22 cellular contexts compared by ENCODE assay signal in genomic region chrX:153491351-153492152, GRCh38. TPM values are rescaled to one million over a fixed set of nuclear protein-coding genes. Genes with fewer than 3 reads are reported as not detected.
DNase-seq lines count a peak whose midpoint lies in the region; TF ChIP-seq lines count a peak whose summit lies in the region.
"Had no signal": no experiment of that assay in that cellular context is flagged by ENCODE, and none has a peak within 500 bp of the region (broad histone marks: within the 10 kb centered on the region; RNA-seq: fewer than 3 reads in every experiment).

No MANE protein-coding gene starts in this region.

- H3K79me1 ChIP-seq in mesendoderm (ENCODE audit: low read length), result no peaks in the 10 kb centered on the region

- H3K4me3 ChIP-seq in ascending aorta (no peak overlapping the region), mesendoderm (ENCODE audit: low read length) (no peak overlapping the region), tibial artery (no peak overlapping the region)
- H3K4me3 ChIP-seq: pancreas, thyroid gland had no signal

- no peak overlapping the region for H4K5ac ChIP-seq in mesendoderm (ENCODE audit: low read length)

- TF ChIP-seq CTCF in ascending aorta (IDR thresholded peaks at IDR 0.05) (no peak), tibial artery (IDR thresholded peaks at IDR 0.05) (no peak)

- H3K27me3 ChIP-seq in ascending aorta (no peaks in the 10 kb centered on the region), mesendoderm (ENCODE audit: insufficient read depth, low read length, poor library complexity) (no peaks in the 10 kb centered on the region), tibial artery (no peaks in the 10 kb centered on the region)
- H3K27me3 ChIP-seq: thyroid gland had no signal

- no peak overlapping the region for H3K18ac ChIP-seq in mesendoderm (ENCODE audit: low read length)

- H3K9me3 ChIP-seq in ascending aorta (no peaks in the 10 kb centered on the region), tibial artery (no peaks in the 10 kb centered on the region)
- H3K9me3 ChIP-seq: pancreas, thyroid gland had no signal

- no peak overlapping the region for H3K4me2 ChIP-seq in mesendoderm (ENCODE audit: low read length)

- H3K27ac ChIP-seq in ascending aorta, result peak overlapping the region; percentile 76 to 87
- no peak overlapping the region for H3K27ac ChIP-seq in mesendoderm (ENCODE audit: low read depth, low read length)
- H3K27ac ChIP-seq in tibial artery, result peak overlapping the region; percentile 47 to 88
- H3K27ac ChIP-seq: 22Rv1, epithelial cell of prostate, pancreas, thyroid gland had no signal

- no CpG with 5 or more reads among the region's 17 CpGs for whole genome bisulfite sequencing in mesendoderm (ENCODE audit: extremely low coverage, insufficient coverage, low lambda C conversion rate)

- H3K23ac ChIP-seq in mesendoderm (ENCODE audit: low read length), result no peak overlapping the region

- no peak overlapping the region for H2BK5ac ChIP-seq in mesendoderm (ENCODE audit: low read length)

- intact Hi-C loops in ascending aorta (cut with DNase I), result no loop called here
- intact Hi-C loops in tibial artery (cut with DNase I; ENCODE audit: low total_unique reads), result no loop called here
- intact Hi-C loops in posterior cingulate gyrus (cut with DNase I), result no loop called here

- H4K8ac ChIP-seq in mesendoderm (ENCODE audit: low read depth, low read length), result no peak overlapping the region

- DNase-seq in DMS 273 (lab: John Stamatoyannopoulos, UW; ENCODE audit: unreplicated experiment) (peak; percentile 67), DMS 273 treated with DMSO at 0.1 percent for 48 hours (lab: John Stamatoyannopoulos, UW) (no peak), ascending aorta (ENCODE audit: low spot score in 2 of 2) (no peak), mesendoderm (no peak), tibial artery (no peak), SK-N-DZ (ENCODE audit: low spot score) (no peak), posterior cingulate gyrus (no peak), AML-193 (lab: John Stamatoyannopoulos, UW) (no peak)
- DNase-seq: activated B cell treated with CpG ODN at 0.5 μM for 24 hours; activated CD4-positive, alpha-beta T cell treated with anti-CD3 and anti-CD28 coated beads, Interleukin-2, amount 50 U/mL, for 48 hours; activated naive CD4-positive, alpha-beta T cell; naive B cell; NCI-H526 treated with DMSO at 0.1 percent for 48 hours; pancreas; stimulated activated CD4-positive, alpha-beta T cell treated with anti-CD3 and anti-CD28 coated beads, Interleukin-1b, Interleukin-23, amount 100 ng/mL, for 48 hours; stimulated activated naive B cell treated with anti-CD40 and anti-IgM and Interleukin-4, amounts not matched to agents 10 μg/mL and 1 μg/mL and 100 μg/mL, for 72 hours; T-helper 17 cell; thyroid gland had no signal

- H3K79me2 ChIP-seq in mesendoderm (ENCODE audit: control insufficient read depth, insufficient read depth, low read length), result no peaks in the 10 kb centered on the region

- no peak overlapping the region for H2BK15ac ChIP-seq in mesendoderm (replicated peaks; ENCODE audit: low read depth)

- H2BK120ac ChIP-seq in mesendoderm (ENCODE audit: low read depth, low read length), result no peak overlapping the region

- H3K4me1 ChIP-seq in ascending aorta, result peaks cover 9 to 40% of the 10 kb centered on the region in 2 donors
- no peaks in the 10 kb centered on the region for H3K4me1 ChIP-seq in mesendoderm (ENCODE audit: control insufficient read depth, low read depth, low read length)
- H3K4me1 ChIP-seq in tibial artery, result peaks cover 8 to 74% (median 51%) of the 10 kb centered on the region in 4 donors
- H3K4me1 ChIP-seq: pancreas had no signal

- H3K36me3 ChIP-seq in ascending aorta (no peaks in the 10 kb centered on the region), mesendoderm (ENCODE audit: control insufficient read depth, insufficient read depth, low read length) (no peaks in the 10 kb centered on the region), tibial artery (no peaks in the 10 kb centered on the region)
- H3K36me3 ChIP-seq: pancreas, thyroid gland had no signal

- H3K56ac ChIP-seq in mesendoderm (ENCODE audit: low read length), result peak overlapping the region; percentile 15

- no peak overlapping the region for H3K9ac ChIP-seq in mesendoderm (ENCODE audit: low read length)

- H3K4ac ChIP-seq in mesendoderm (ENCODE audit: low read depth, low read length), result no peak overlapping the region

- no peak overlapping the region for H2AK5ac ChIP-seq in mesendoderm (ENCODE audit: low read length)

RNA-seq across cellular contexts. Expression of gene BGN, which starts 3.2 kb away (rescaled TPM):
- 1,387 TPM for total RNA-seq in ascending aorta
- 1.1 TPM for polyA plus RNA-seq in mesendoderm (2013, experiment 1 of 2)
- polyA plus RNA-seq in mesendoderm (2013, experiment 2 of 2), result 1.1 TPM
- polyA plus RNA-seq in SK-N-DZ (2014; cell fraction: cytosol; rRNA removed), result 0.13 TPM in 2 replicates
- polyA plus RNA-seq in SK-N-DZ (2014; cell fraction: nucleus; rRNA removed), result 0.72 TPM in 1 of 2 replicates, not detected in the other
- total RNA-seq: activated B cell treated with CpG ODN at 0.5 μM for 24 hours, T-helper 17 cell had no signal

RNA-seq across cellular contexts. Expression of gene HAUS7, which starts 21.2 kb away (rescaled TPM):
- 22.5 TPM for total RNA-seq in ascending aorta
- 24.2 TPM for polyA plus RNA-seq in mesendoderm (2013, experiment 1 of 2)
- 23.9 TPM for polyA plus RNA-seq in mesendoderm (2013, experiment 2 of 2)
- 59.1 and 84.3 TPM in 2 replicates for polyA plus RNA-seq in SK-N-DZ (2014; cell fraction: cytosol; rRNA removed)
- 76.1 and 108 TPM in 2 replicates for polyA plus RNA-seq in SK-N-DZ (2014; cell fraction: nucleus; rRNA removed)

RNA-seq across cellular contexts. Expression of gene ATP2B3, which starts 25.9 kb away (rescaled TPM):
- total RNA-seq in ascending aorta, result 0.32 TPM
- polyA plus RNA-seq in mesendoderm (2013, experiment 1 of 2), result 0.01 TPM
- not detected for polyA plus RNA-seq in mesendoderm (2013, experiment 2 of 2)
- polyA plus RNA-seq in SK-N-DZ (2014; cell fraction: cytosol; rRNA removed), result 0.95 and 1.1 TPM in 2 replicates
- 1.5 and 6.9 TPM in 2 replicates for polyA plus RNA-seq in SK-N-DZ (2014; cell fraction: nucleus; rRNA removed)
- total RNA-seq: activated B cell treated with CpG ODN at 0.5 μM for 24 hours, lung microvascular endothelial cell, Right ventricle myocardium inferior, T-helper 17 cell, thyroid gland had no signal

RNA-seq across cellular contexts. Expression of gene TREX2, which starts 45.7 kb away (rescaled TPM):
- 0.21 TPM for total RNA-seq in ascending aorta
- polyA plus RNA-seq in mesendoderm (2013, experiment 1 of 2), result 0.32 TPM
- 0.35 TPM for polyA plus RNA-seq in mesendoderm (2013, experiment 2 of 2)
- polyA plus RNA-seq in SK-N-DZ (2014; cell fraction: cytosol; rRNA removed), result not detected in 2 replicates
- polyA plus RNA-seq in SK-N-DZ (2014; cell fraction: nucleus; rRNA removed), result 1.7 and 5.4 TPM in 2 replicates
- total RNA-seq: Right ventricle myocardium inferior had no signal
